8 cellular contexts compared by ENCODE assay signal in genomic region chr16:84505249-84506156, GRCh38. TPM values are rescaled to one million over a fixed set of nuclear protein-coding genes. Genes with fewer than 3 reads are reported as not detected.
DNase-seq lines count a peak whose midpoint lies in the region; ATAC-seq and TF ChIP-seq lines count a peak whose summit lies in the region.

No MANE protein-coding gene starts in this region.

- peaks cover 4% of the 10 kb centered on the region for H3K27me3 Mint-ChIP-seq in H9 (ENCODE audit: low read depth)

- no peak for DNase-seq in H9
- DNase-seq in left cardiac atrium: peak; percentile 20
- DNase-seq in smooth muscle cell (lab: John Stamatoyannopoulos, UW; ENCODE audit: unreplicated experiment): no peak
- no peak for DNase-seq in NCI-H2196 (lab: John Stamatoyannopoulos, UW; ENCODE audit: unreplicated experiment)
- DNase-seq in HuH-7 (ENCODE audit: low spot score): no peak
- DNase-seq in dedifferentiated amniotic fluid mesenchymal stem cell (ENCODE audit: extremely low spot score): no peak

- peaks cover 0 to 2% (median 0%) of the 10 kb centered on the region in 3 experiments; a peak in 2 of 7 replicates for H3K36me3 Mint-ChIP-seq in H9 (ENCODE audit: insufficient read depth in 1 of 3, low read depth in 3 of 3)

- no CpG with 5 or more reads among the region's 33 CpGs for WGBS in H9 (ENCODE audit: extremely low coverage, insufficient read length, low lambda C conversion rate)
- 89% methylated on average over 33 of the region's 33 CpGs for WGBS in smooth muscle cell (ENCODE audit: low lambda C conversion rate)

- no peak overlapping the region for H3K56ac ChIP-seq in H9 (ENCODE audit: insufficient read length, low read depth, low read length)

- no peaks in the 10 kb centered on the region; a peak in 1 of 5 replicates for H3K9me3 Mint-ChIP-seq in H9

- H3K27me3 ChIP-seq in H9 (ENCODE audit: insufficient read depth, low read length) (no peaks in the 10 kb centered on the region), smooth muscle cell (ENCODE audit: low read depth) (no peaks in the 10 kb centered on the region)

- no peak overlapping the region for H4K91ac ChIP-seq in H9 (ENCODE audit: insufficient read length, low read depth, low read length)

- H2BK12ac ChIP-seq in H9 (ENCODE audit: insufficient read length, low read depth, low read length): peak overlapping the region; percentile 16

- H3T11ph ChIP-seq in H9 (ENCODE audit: low read length): no peak overlapping the region

- H4K20me1 ChIP-seq in H9 (ENCODE audit: control insufficient read depth, insufficient read depth, insufficient read length) (no peaks in the 10 kb centered on the region), smooth muscle cell (ENCODE audit: low read depth) (peaks cover 2% of the 10 kb centered on the region)

- no peak overlapping the region for H2AK5ac ChIP-seq in H9 (ENCODE audit: insufficient read length, low read length)

- H4K5ac ChIP-seq in H9 (ENCODE audit: insufficient read length, low read depth, low read length): no peak overlapping the region

- H3K9me3 ChIP-seq in H9 (ENCODE audit: control insufficient read depth, low read depth, low read length) (no peaks in the 10 kb centered on the region), smooth muscle cell (replicated peaks; ENCODE audit: low read depth) (no peaks in the 10 kb centered on the region)

- H2BK20ac ChIP-seq in H9 (ENCODE audit: low read depth, low read length, poor library complexity, severe bottlenecking): no peak overlapping the region

- peak overlapping the region; percentile 80 to 86 for H3K4me3 Mint-ChIP-seq in H9

- H4K8ac ChIP-seq in H9 (replicated peaks; ENCODE audit: insufficient read length, low read depth, low read length): no peak overlapping the region

- H3K27ac ChIP-seq in H9 (ENCODE audit: insufficient read length, low read depth, low read length): no peak overlapping the region
- peak overlapping the region; percentile 79 for H3K27ac ChIP-seq in smooth muscle cell (ENCODE audit: low read depth)

- H3K36me3 ChIP-seq in smooth muscle cell (ENCODE audit: low read depth): no peaks in the 10 kb centered on the region

- no peaks in the 10 kb centered on the region for H3K79me2 ChIP-seq in H9 (ENCODE audit: insufficient read depth, low read length)
- H3K79me2 ChIP-seq in smooth muscle cell (ENCODE audit: low read depth): peaks cover 14% of the 10 kb centered on the region

- peak overlapping the region; percentile 81 for H3K14ac ChIP-seq in H9 (ENCODE audit: insufficient read depth, low read length)

- ATAC-seq in left cardiac atrium (no peak), HG02870 (IDR thresholded peaks at IDR 0.05; ENCODE audit: unreplicated experiment) (no peak)

- H2BK5ac ChIP-seq in H9 (ENCODE audit: insufficient read length, low read length): no peak overlapping the region

- intact Hi-C loops in left cardiac atrium (cut with DNase I): no loop called here

- H3K4me1 ChIP-seq in H9 (ENCODE audit: insufficient read depth, low read length): no peaks in the 10 kb centered on the region
- peaks cover 13% of the 10 kb centered on the region for H3K4me1 ChIP-seq in smooth muscle cell (ENCODE audit: low read depth)

- no peaks in the 10 kb centered on the region for H3K79me1 ChIP-seq in H9 (ENCODE audit: insufficient read depth, low read depth, low read length, poor library complexity, severe bottlenecking)

- H3K4me2 ChIP-seq in H9 (ENCODE audit: insufficient read depth, insufficient read length, low read length): peak overlapping the region; percentile 60
- peak overlapping the region; percentile 76 for H3K4me2 ChIP-seq in smooth muscle cell

- peak overlapping the region; percentile 74 to 97 (median 76); a peak in 5 of 7 replicates for H3K27ac Mint-ChIP-seq in H9

- H3F3A ChIP-seq in smooth muscle cell (ENCODE audit: low read depth): no peaks in the 10 kb centered on the region

- no peak overlapping the region for H2BK15ac ChIP-seq in H9 (ENCODE audit: low read depth, low read length)

- H2AFZ ChIP-seq in H9 (ENCODE audit: low read length) (no peak overlapping the region), smooth muscle cell (ENCODE audit: low read depth) (peak overlapping the region; percentile 73)

- TF ChIP-seq CTCF in H9 (conservative IDR thresholded peaks at IDR 0.05) (no peak), WI38 (IDR thresholded peaks at IDR 0.05; ENCODE audit: low read depth, low read length) (no peak), smooth muscle cell (IDR thresholded peaks at IDR 0.05; ENCODE audit: borderline replicate concordance, insufficient read depth, poor library complexity, severe bottlenecking) (no peak)

- peaks cover 4% of the 10 kb centered on the region for H3K23me2 ChIP-seq in H9 (ENCODE audit: insufficient read length, low read depth, low read length, poor library complexity, severe bottlenecking)

- H3K4ac ChIP-seq in H9 (ENCODE audit: low read depth, low read length): no peak overlapping the region

- H3K9ac ChIP-seq in H9 (ENCODE audit: extremely low read depth, insufficient read length, low read length): peak overlapping the region; percentile 33
- H3K9ac ChIP-seq in smooth muscle cell (ENCODE audit: low read depth): peak overlapping the region; percentile 59

- H2BK120ac ChIP-seq in H9 (ENCODE audit: low read depth, low read length, poor library complexity, severe bottlenecking): no peak overlapping the region

- peak overlapping the region; percentile 78 for H3K18ac ChIP-seq in H9 (ENCODE audit: insufficient read length, low read depth, low read length)

- no peak overlapping the region for H3K23ac ChIP-seq in H9 (ENCODE audit: insufficient read length, low read depth, low read length)

- H3K4me1 Mint-ChIP-seq in H9: peaks cover 26 to 35% of the 10 kb centered on the region in 2 experiments

- peak overlapping the region; percentile 82 for H3K4me3 ChIP-seq in WI38 (ENCODE audit: low read depth, low read length)
- peak overlapping the region; percentile 75 for H3K4me3 ChIP-seq in smooth muscle cell

RNA-seq across cellular contexts. Expression of gene MEAK7, which starts 1.0 kb away (rescaled TPM):
- 17.9 and 21.5 TPM in 2 replicates for total RNA-seq in H9 (2021)
- total RNA-seq in left cardiac atrium: 1 to 10 TPM; 5.2 to 6.7 TPM
- 26.4 and 28.2 TPM in 2 replicates for total RNA-seq in smooth muscle cell
- 32.1 and 44.8 TPM in 2 replicates for polyA plus RNA-seq in smooth muscle cell
